ENCODE assay signal across 15 cellular contexts in genomic region chr13:73224708-73225107, GRCh38.
DNase-seq lines count a peak whose midpoint lies in the region; ATAC-seq lines count a peak whose summit lies in the region.
"Had no signal": no experiment of that assay in that cellular context is flagged by ENCODE, and none has a peak within 500 bp of the region (broad histone marks: within the 10 kb centered on the region; RNA-seq: fewer than 3 reads in every experiment).

No MANE protein-coding gene starts in this region.

- no peak for DNase-seq in activated T-cell treated with anti-CD3 and anti-CD28 coated beads, Interleukin-2, amount 50 U/mL, for 72 hours
- no peak for DNase-seq in activated T-cell treated with anti-CD3 and anti-CD28 coated beads, Interleukin-2, amount 50 U/mL, for 24 hours
- DNase-seq in NOMO-1 (lab: John Stamatoyannopoulos, UW; ENCODE audit: unreplicated experiment in 2 of 2), result peak; percentile 33 to 75
- peak; percentile 33 for DNase-seq in astrocyte of the hippocampus (ENCODE audit: low read depth, low spot score)
- DNase-seq in stimulated activated naive CD8-positive, alpha-beta T cell treated with anti-CD3 and anti-CD28 coated beads, Interleukin-15, amount 100 ng/mL, for 72 hours, result peak in 1 of 2 donors; percentile 21
- no peak for DNase-seq in activated CD8-positive, alpha-beta memory T cell treated with anti-CD3 and anti-CD28 coated beads, Interleukin-2, amount 10 ng/mL, durations not matched to agents 7 days and 5 days
- no peak for DNase-seq in COLO829 (ENCODE audit: low spot score)
- DNase-seq: activated B cell treated with CpG ODN at 0.5 μM for 24 hours, DMS79, erythroblast, NCI-H1417, NCI-H524 treated with DMSO at 0.1 percent for 48 hours, occipital lobe had no signal

- peak; percentile 55 to 62 for ATAC-seq in activated T-cell treated with anti-CD3 and anti-CD28 coated beads, Interleukin-2, amount 50 U/mL, for 72 hours (replicated peaks in 1 of 2)
- ATAC-seq in stimulated activated naive CD8-positive, alpha-beta T cell treated with anti-CD3 and anti-CD28 coated beads, Interleukin-15, amount 100 ng/mL, for 72 hours, result peak; percentile 62
- no peak for ATAC-seq in activated CD8-positive, alpha-beta memory T cell treated with anti-CD3 and anti-CD28 coated beads, Interleukin-2, amount 10 ng/mL, durations not matched to agents 7 days and 5 days
- ATAC-seq in GM18519 (IDR thresholded peaks at IDR 0.05; ENCODE audit: low FRiP score, unreplicated experiment), result no peak

- H3K27ac Mint-ChIP-seq in activated T-cell treated with anti-CD3 and anti-CD28 coated beads, Interleukin-2, amount 50 U/mL, for 72 hours, result peak overlapping the region; percentile 6
- H3K27ac Mint-ChIP-seq in activated T-cell treated with anti-CD3 and anti-CD28 coated beads, Interleukin-2, amount 50 U/mL, for 24 hours, result no peak overlapping the region
- H3K27ac Mint-ChIP-seq in stimulated activated naive CD8-positive, alpha-beta T cell treated with anti-CD3 and anti-CD28 coated beads, Interleukin-15, amount 100 ng/mL, for 72 hours, result peak overlapping the region in 1 of 2 donors; percentile 70
- H3K27ac Mint-ChIP-seq in activated CD8-positive, alpha-beta memory T cell treated with anti-CD3 and anti-CD28 coated beads, Interleukin-2, amount 10 ng/mL, durations not matched to agents 7 days and 5 days, result no peak overlapping the region
- H3K27ac Mint-ChIP-seq: activated B cell treated with CpG ODN at 0.5 μM for 24 hours; activated T-helper 1 cell treated with anti-CD3 and anti-CD28 coated beads, Interleukin-12 subunit alpha, Interleukin-12 subunit beta, Interleukin-2, Interleukin-4 antibody, amounts not matched to agents 30 ng/mL and 10 ng/mL and 1 ng/mL, durations not matched to agents 14 hours and 24 hours and 36 hours had no signal

- peaks cover 42% of the 10 kb centered on the region for H3K4me1 Mint-ChIP-seq in activated T-cell treated with anti-CD3 and anti-CD28 coated beads, Interleukin-2, amount 50 U/mL, for 72 hours (ENCODE audit: low read depth)
- peaks cover 34% of the 10 kb centered on the region for H3K4me1 Mint-ChIP-seq in activated T-cell treated with anti-CD3 and anti-CD28 coated beads, Interleukin-2, amount 50 U/mL, for 24 hours (ENCODE audit: low read depth)
- H3K4me1 Mint-ChIP-seq in stimulated activated naive CD8-positive, alpha-beta T cell treated with anti-CD3 and anti-CD28 coated beads, Interleukin-15, amount 100 ng/mL, for 72 hours, result peaks cover 47% of the 10 kb centered on the region
- H3K4me1 Mint-ChIP-seq in activated CD8-positive, alpha-beta memory T cell treated with anti-CD3 and anti-CD28 coated beads, Interleukin-2, amount 10 ng/mL, durations not matched to agents 7 days and 5 days, result peaks cover 41% of the 10 kb centered on the region
- H3K4me1 Mint-ChIP-seq: activated B cell treated with CpG ODN at 0.5 μM for 24 hours had no signal

- peak overlapping the region in 1 of 2 donors; percentile 13 for H3K4me3 Mint-ChIP-seq in activated T-cell treated with anti-CD3 and anti-CD28 coated beads, Interleukin-2, amount 50 U/mL, for 72 hours
- H3K4me3 Mint-ChIP-seq in activated T-cell treated with anti-CD3 and anti-CD28 coated beads, Interleukin-2, amount 50 U/mL, for 24 hours, result no peak overlapping the region
- H3K4me3 Mint-ChIP-seq in stimulated activated naive CD8-positive, alpha-beta T cell treated with anti-CD3 and anti-CD28 coated beads, Interleukin-15, amount 100 ng/mL, for 72 hours, result peak overlapping the region in 1 of 2 donors; percentile 38
- H3K4me3 Mint-ChIP-seq in activated CD8-positive, alpha-beta memory T cell treated with anti-CD3 and anti-CD28 coated beads, Interleukin-2, amount 10 ng/mL, durations not matched to agents 7 days and 5 days, result no peak overlapping the region
- H3K4me3 Mint-ChIP-seq: activated B cell treated with CpG ODN at 0.5 μM for 24 hours; activated T-helper 1 cell treated with anti-CD3 and anti-CD28 coated beads, Interleukin-12 subunit alpha, Interleukin-12 subunit beta, Interleukin-2, Interleukin-4 antibody, amounts not matched to agents 30 ng/mL and 10 ng/mL and 1 ng/mL, durations not matched to agents 14 hours and 24 hours and 36 hours had no signal

- H3K36me3 Mint-ChIP-seq in activated T-cell treated with anti-CD3 and anti-CD28 coated beads, Interleukin-2, amount 50 U/mL, for 72 hours (ENCODE audit: insufficient read depth in 2 of 2), result no peaks in the 10 kb centered on the region
- H3K36me3 Mint-ChIP-seq in activated T-cell treated with anti-CD3 and anti-CD28 coated beads, Interleukin-2, amount 50 U/mL, for 24 hours (ENCODE audit: low read depth), result no peaks in the 10 kb centered on the region
- H3K36me3 Mint-ChIP-seq in activated CD8-positive, alpha-beta memory T cell treated with anti-CD3 and anti-CD28 coated beads, Interleukin-2, amount 10 ng/mL, durations not matched to agents 7 days and 5 days, result peaks cover 3% of the 10 kb centered on the region

- CTCF ChIA-PET in activated CD8-positive, alpha-beta memory T cell treated with anti-CD3 and anti-CD28 coated beads, Interleukin-2, amount 10 ng/mL, durations not matched to agents 7 days and 5 days (lab: Charles Lee), result no interaction called here

- H3K27me3 Mint-ChIP-seq in activated T-cell treated with anti-CD3 and anti-CD28 coated beads, Interleukin-2, amount 50 U/mL, for 72 hours (ENCODE audit: low read depth), result peaks cover 15% of the 10 kb centered on the region
- H3K27me3 Mint-ChIP-seq in activated T-cell treated with anti-CD3 and anti-CD28 coated beads, Interleukin-2, amount 50 U/mL, for 24 hours, result no peaks in the 10 kb centered on the region
- H3K27me3 Mint-ChIP-seq in stimulated activated naive CD8-positive, alpha-beta T cell treated with anti-CD3 and anti-CD28 coated beads, Interleukin-15, amount 100 ng/mL, for 72 hours, result peaks cover 25% of the 10 kb centered on the region
- H3K27me3 Mint-ChIP-seq in activated CD8-positive, alpha-beta memory T cell treated with anti-CD3 and anti-CD28 coated beads, Interleukin-2, amount 10 ng/mL, durations not matched to agents 7 days and 5 days, result peaks cover 56% of the 10 kb centered on the region
- H3K27me3 Mint-ChIP-seq: activated B cell treated with CpG ODN at 0.5 μM for 24 hours had no signal

- peaks cover 0 to 2% of the 10 kb centered on the region in 2 donors for H3K9me3 Mint-ChIP-seq in activated T-cell treated with anti-CD3 and anti-CD28 coated beads, Interleukin-2, amount 50 U/mL, for 72 hours
- H3K9me3 Mint-ChIP-seq in activated T-cell treated with anti-CD3 and anti-CD28 coated beads, Interleukin-2, amount 50 U/mL, for 24 hours, result no peaks in the 10 kb centered on the region
- no peaks in the 10 kb centered on the region for H3K9me3 Mint-ChIP-seq in stimulated activated naive CD8-positive, alpha-beta T cell treated with anti-CD3 and anti-CD28 coated beads, Interleukin-15, amount 100 ng/mL, for 72 hours
- H3K9me3 Mint-ChIP-seq in activated CD8-positive, alpha-beta memory T cell treated with anti-CD3 and anti-CD28 coated beads, Interleukin-2, amount 10 ng/mL, durations not matched to agents 7 days and 5 days (ENCODE audit: low read depth), result no peaks in the 10 kb centered on the region
- H3K9me3 Mint-ChIP-seq: activated B cell treated with CpG ODN at 0.5 μM for 24 hours had no signal

Comparison
In these comparisons a context has a peak if more than half of its experiments do, and no peak if none do; other contexts are left out.
1. ATAC-seq: peak in activated T-cell treated with anti-CD3 and anti-CD28 coated beads, Interleukin-2, amount 50 U/mL, for 72 hours (2 of 2) and stimulated activated naive CD8-positive, alpha-beta T cell treated with anti-CD3 and anti-CD28 coated beads, Interleukin-15, amount 100 ng/mL, for 72 hours (single experiment); none in activated CD8-positive, alpha-beta memory T cell treated with anti-CD3 and anti-CD28 coated beads, Interleukin-2, amount 10 ng/mL, durations not matched to agents 7 days and 5 days (single experiment) and GM18519 (single experiment).
2. DNase-seq: peak in NOMO-1 (2 of 2) and astrocyte of the hippocampus (single experiment); none in activated T-cell treated with anti-CD3 and anti-CD28 coated beads, Interleukin-2, amount 50 U/mL, for 72 hours (0 of 2), activated T-cell treated with anti-CD3 and anti-CD28 coated beads, Interleukin-2, amount 50 U/mL, for 24 hours (single experiment), activated CD8-positive, alpha-beta memory T cell treated with anti-CD3 and anti-CD28 coated beads, Interleukin-2, amount 10 ng/mL, durations not matched to agents 7 days and 5 days (single experiment) and COLO829 (single experiment).